In genomic region chr15:90418627-90419026, GRCh38 we compare ENCODE assay signal across 12 cellular contexts. TPM values are rescaled to one million over a fixed set of nuclear protein-coding genes. Genes with fewer than 3 reads are reported as not detected.
A peak's percentile ranks its signal among the peaks of the same experiment; 100 is the strongest.
DNase-seq lines count a peak whose midpoint lies in the region; ATAC-seq and TF ChIP-seq lines count a peak whose summit lies in the region.
"Had no signal": no experiment of that assay in that cellular context is flagged by ENCODE, and none has a peak within 500 bp of the region (broad histone marks: within the 10 kb centered on the region; RNA-seq: fewer than 3 reads in every experiment).

No MANE protein-coding gene starts in this region.

- H3K27ac ChIP-seq in mammary epithelial cell (ENCODE audit: insufficient read depth, low read depth, low read length): peak overlapping the region; percentile 67

- H3K4me3 Mint-ChIP-seq in stimulated activated naive CD8-positive, alpha-beta T cell treated with anti-CD3 and anti-CD28 coated beads, Interleukin-15, Interleukin-2, amounts not matched to agents 100 ng/mL and 50 ng/mL, for 24 hours: peak overlapping the region; percentile 66
- H3K4me3 Mint-ChIP-seq in natural killer cell: peak overlapping the region; percentile 49

- H4K20me1 ChIP-seq in mammary epithelial cell (ENCODE audit: insufficient read depth, low read length): no peaks in the 10 kb centered on the region

- in situ Hi-C loops in mammary epithelial cell (cut with MboI; ENCODE audit: low sequenced_read_pairs in 2 of 2): no loop called here

- H3K36me3 ChIP-seq in mammary epithelial cell (ENCODE audit: insufficient read depth, low read length): no peaks in the 10 kb centered on the region

- DNase-seq in stimulated activated naive CD8-positive, alpha-beta T cell treated with anti-CD3 and anti-CD28 coated beads, Interleukin-15, Interleukin-2, amounts not matched to agents 100 U/mL and 50 U/mL, for 24 hours: no peak
- no peak for DNase-seq in mammary epithelial cell
- DNase-seq in natural killer cell: no peak
- no peak for DNase-seq in DMS153 treated with DMSO at 0.1 percent for 48 hours (lab: John Stamatoyannopoulos, UW; ENCODE audit: unreplicated experiment)
- DNase-seq in activated CD4-positive, CD25-positive, alpha-beta regulatory T cell treated with anti-CD3 and anti-CD28 coated beads, Interleukin-2, amount 50 U/mL, for 72 hours: no peak
- DNase-seq: activated CD4-positive, alpha-beta T cell treated with anti-CD3 and anti-CD28 coated beads for 48 hours; kidney glomerular epithelial cell; NCI-H345 had no signal

- no peak for ATAC-seq in stimulated activated naive CD8-positive, alpha-beta T cell treated with anti-CD3 and anti-CD28 coated beads, Interleukin-15, Interleukin-2, amounts not matched to agents 100 U/mL and 50 U/mL, for 24 hours
- ATAC-seq in natural killer cell: peak in 1 of 3 donors; percentile 3
- no peak for ATAC-seq in HG02678 (IDR thresholded peaks at IDR 0.05; ENCODE audit: unreplicated experiment)
- no peak for ATAC-seq in HG02763 (IDR thresholded peaks at IDR 0.05; ENCODE audit: unreplicated experiment)
- ATAC-seq: Right ventricle myocardium inferior had no signal

- no peak overlapping the region for H2AFZ ChIP-seq in mammary epithelial cell (ENCODE audit: low read depth, low read length)

- H3K4me2 ChIP-seq in mammary epithelial cell (ENCODE audit: insufficient read depth, low read depth, low read length): peak overlapping the region; percentile 59

- H3K27me3 ChIP-seq in mammary epithelial cell (ENCODE audit: insufficient read depth, low read length): no peaks in the 10 kb centered on the region

- peaks cover 92% of the 10 kb centered on the region for H3K4me1 Mint-ChIP-seq in stimulated activated naive CD8-positive, alpha-beta T cell treated with anti-CD3 and anti-CD28 coated beads, Interleukin-15, Interleukin-2, amounts not matched to agents 100 ng/mL and 50 ng/mL, for 24 hours (ENCODE audit: low read depth)
- H3K4me1 Mint-ChIP-seq in natural killer cell: peaks cover 81 to 84% of the 10 kb centered on the region in 2 donors

- H3K9me3 ChIP-seq in mammary epithelial cell (replicated peaks; ENCODE audit: insufficient read depth, low read length): no peaks in the 10 kb centered on the region

- 96% methylated on average over 3 of the region's 4 CpGs for WGBS in mammary epithelial cell (ENCODE audit: low coverage, missing lambda C conversion rate)

- no peak overlapping the region for H3K9ac ChIP-seq in mammary epithelial cell (ENCODE audit: insufficient read depth, low read length)

- dilution Hi-C loops in mammary epithelial cell (cut with HindIII; ENCODE audit: low sequenced_read_pairs): no loop called here

- H3K9me3 Mint-ChIP-seq in stimulated activated naive CD8-positive, alpha-beta T cell treated with anti-CD3 and anti-CD28 coated beads, Interleukin-15, Interleukin-2, amounts not matched to agents 100 ng/mL and 50 ng/mL, for 24 hours: no peaks in the 10 kb centered on the region
- H3K9me3 Mint-ChIP-seq in natural killer cell: no peaks in the 10 kb centered on the region

- H3K27me3 Mint-ChIP-seq in stimulated activated naive CD8-positive, alpha-beta T cell treated with anti-CD3 and anti-CD28 coated beads, Interleukin-15, Interleukin-2, amounts not matched to agents 100 ng/mL and 50 ng/mL, for 24 hours: no peaks in the 10 kb centered on the region
- H3K27me3 Mint-ChIP-seq in natural killer cell (ENCODE audit: low read depth in 2 of 2): no peaks in the 10 kb centered on the region

- BruUV-seq in mammary epithelial cell (replicated peaks; lab: Mats Ljungman, UMichigan): no TSS peak

- intact Hi-C loops in mammary epithelial cell (cut with micrococcal nuclease): no loop called here
- intact Hi-C loops in natural killer cell (cut with micrococcal nuclease): loop anchor here (1.0 to 2.0 kb wide), 2 partner anchors 18 to 30 kb away; partner anchors contain the start of gene IQGAP1

- peak overlapping the region; percentile 95 for H3K27ac Mint-ChIP-seq in stimulated activated naive CD8-positive, alpha-beta T cell treated with anti-CD3 and anti-CD28 coated beads, Interleukin-15, Interleukin-2, amounts not matched to agents 100 ng/mL and 50 ng/mL, for 24 hours
- H3K27ac Mint-ChIP-seq in natural killer cell: peak overlapping the region; percentile 89 to 93

- H3K4me3 ChIP-seq in mammary epithelial cell (replicated peaks in 1 of 3; ENCODE audit: insufficient read depth in 1 of 3, low read depth in 2 of 3, low read length in 3 of 3): no peak overlapping the region

- TF ChIP-seq CTCF in mammary epithelial cell (conservative IDR thresholded peaks at IDR 0.05 in 1 of 2, IDR thresholded peaks at IDR 0.05 in 1 of 2; ENCODE audit: extremely low read depth in 1 of 2, insufficient read depth in 1 of 2, low read depth in 1 of 2, low read length in 2 of 2) (no peak), natural killer cell (IDR thresholded peaks at IDR 0.05) (no peak)

- H3K36me3 Mint-ChIP-seq in stimulated activated naive CD8-positive, alpha-beta T cell treated with anti-CD3 and anti-CD28 coated beads, Interleukin-15, Interleukin-2, amounts not matched to agents 100 ng/mL and 50 ng/mL, for 24 hours (ENCODE audit: low read depth): peaks cover 26% of the 10 kb centered on the region
- no peaks in the 10 kb centered on the region for H3K36me3 Mint-ChIP-seq in natural killer cell

- peaks cover 96% of the 10 kb centered on the region for H3K79me2 ChIP-seq in mammary epithelial cell (ENCODE audit: insufficient read depth, low read length)

- H3K4me1 ChIP-seq in mammary epithelial cell (ENCODE audit: insufficient read depth, low read length): peaks cover 56% of the 10 kb centered on the region

- CTCF ChIA-PET in mammary epithelial cell (lab: Charles Lee; ENCODE audit: low non-redundant PET): no interaction called here

RNA-seq across cellular contexts. Expression of gene IQGAP1, which starts 30.6 kb away (rescaled TPM):
- total RNA-seq in mammary epithelial cell (100 to 1,000 TPM; 247 to 272 TPM), natural killer cell (100 to 1,000 TPM; 431 to 493 (median 446) TPM)
- polyA plus RNA-seq in mammary epithelial cell: 131 TPM
- 618 TPM for polyA minus RNA-seq in mammary epithelial cell
